1 cellular context compared by ENCODE assay signal in genomic region chr2:37655442-37655841, GRCh38.
TF ChIP-seq lines count a peak whose summit lies in the region.

No MANE protein-coding gene starts in this region.

TF ChIP-seq in H1, 55 proteins besides CTCF, POLR2A, EP300 and RAD21 (continued from another document):
- TF ChIP-seq SP2 (IDR thresholded peaks at IDR 0.05; ENCODE audit: low read length) (no peak), SIRT6 (IDR thresholded peaks at IDR 0.05; ENCODE audit: low read length) (no peak), SUZ12 (IDR thresholded peaks at IDR 0.05; ENCODE audit: low read length) (no peak), SIX5 (IDR thresholded peaks at IDR 0.05; ENCODE audit: low read depth, low read length) (no peak), USF2 (IDR thresholded peaks at IDR 0.05; ENCODE audit: low read length) (no peak), POLR2AphosphoS5 (IDR thresholded peaks at IDR 0.05; ENCODE audit: low read depth, low read length) (no peak), CBX5 (IDR thresholded peaks at IDR 0.05; ENCODE audit: low read depth, low read length) (no peak), RNF2 (IDR thresholded peaks at IDR 0.05; ENCODE audit: borderline replicate concordance, low read depth, low read length, missing control alignments, poor library complexity, severe bottlenecking) (no peak), CHD7 (IDR thresholded peaks at IDR 0.05; ENCODE audit: insufficient replicate concordance, low read length) (no peak), MAFK (IDR thresholded peaks at IDR 0.05; ENCODE audit: low read depth, low read length) (no peak)
